In the genomic region with DNA sequence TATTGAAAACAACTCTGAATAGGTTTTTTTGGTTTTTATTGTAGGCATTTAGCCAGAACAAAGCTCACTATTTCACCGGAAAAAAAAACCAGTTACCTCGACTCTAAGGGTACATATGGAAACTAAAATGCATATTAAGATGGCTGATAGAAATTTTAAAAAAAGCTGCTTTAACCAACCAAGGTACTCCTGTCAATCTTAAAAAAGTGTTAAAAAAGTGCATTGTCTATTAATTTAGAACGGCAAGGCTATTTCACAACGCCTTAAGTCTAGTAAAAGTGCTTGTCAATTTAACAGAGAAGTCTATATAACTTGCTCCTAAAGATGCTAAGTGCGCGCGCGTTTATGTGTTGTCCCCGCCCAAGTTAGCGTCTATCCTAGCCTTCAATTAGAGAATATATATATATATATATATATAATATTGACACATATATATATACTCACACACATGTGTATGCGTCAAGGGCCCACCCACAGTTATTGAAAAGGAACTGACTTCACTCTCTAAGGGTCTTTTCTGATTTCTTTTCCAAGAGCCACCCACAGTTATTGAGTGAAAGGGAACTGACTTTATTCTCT, we compare ENCODE assay signal across 8 cellular contexts. TPM values are rescaled to one million over a fixed set of nuclear protein-coding genes. Genes with fewer than 3 reads are reported as not detected.
DNase-seq lines count a peak whose midpoint lies in the region; ATAC-seq, FAIRE-seq and TF ChIP-seq lines count a peak whose summit lies in the region.

No MANE protein-coding gene starts in this region.

- H3K4me2 ChIP-seq in DOHH2 (ENCODE audit: low read length), result peak overlapping the region; percentile 84
- H3K4me2 ChIP-seq in neural progenitor cell, result peak overlapping the region; percentile 81

- TF ChIP-seq CTCF in DOHH2 (IDR thresholded peaks at IDR 0.05; ENCODE audit: low read depth, low read length, poor library complexity, severe bottlenecking), result no peak
- no peak for TF ChIP-seq CTCF in neural progenitor cell (IDR thresholded peaks at IDR 0.05)

- no peaks in the 10 kb centered on the region for H3K27me3 Mint-ChIP-seq in dendritic cell treated with granulocyte-macrophage colony-stimulating factor and Interleukin-4, amounts not matched to agents 40 ng/mL and 50 ng/mL, for 4 days
- H3K27me3 Mint-ChIP-seq in neural progenitor cell (ENCODE audit: insufficient read depth, low read depth), result no peaks in the 10 kb centered on the region

- H3K27me3 ChIP-seq in DOHH2 (ENCODE audit: control insufficient read depth, low read length), result no peaks in the 10 kb centered on the region
- H3K27me3 ChIP-seq in MG63, result no peaks in the 10 kb centered on the region
- H3K27me3 ChIP-seq in neural progenitor cell, result no peaks in the 10 kb centered on the region

- H2AFZ ChIP-seq in neural progenitor cell (replicated peaks), result peak overlapping the region; percentile 91

- peaks cover 14% of the 10 kb centered on the region for H3K4me1 Mint-ChIP-seq in dendritic cell treated with granulocyte-macrophage colony-stimulating factor and Interleukin-4, amounts not matched to agents 40 ng/mL and 50 ng/mL, for 4 days (ENCODE audit: low read depth)
- H3K4me1 Mint-ChIP-seq in neural progenitor cell, result peaks cover 22% of the 10 kb centered on the region

- H3K4me3 Mint-ChIP-seq in dendritic cell treated with granulocyte-macrophage colony-stimulating factor and Interleukin-4, amounts not matched to agents 40 ng/mL and 50 ng/mL, for 4 days, result peak overlapping the region; percentile 91
- H3K4me3 Mint-ChIP-seq in neural progenitor cell, result peak overlapping the region; percentile 96

- no peak for ATAC-seq in HG02884 (IDR thresholded peaks at IDR 0.05; ENCODE audit: unreplicated experiment)
- no peak for ATAC-seq in GM18870 (IDR thresholded peaks at IDR 0.05; ENCODE audit: unreplicated experiment)

- peaks cover 59% of the 10 kb centered on the region for H3K79me2 ChIP-seq in DOHH2 (ENCODE audit: control insufficient read depth, low read length)
- peaks cover 59% of the 10 kb centered on the region for H3K79me2 ChIP-seq in neural progenitor cell (ENCODE audit: low read depth)

- FAIRE-seq in urothelium cell line (lab: Jason Lieb, UNC), result no peak

- intact Hi-C loops in dendritic cell treated with granulocyte-macrophage colony-stimulating factor and Interleukin-4, amounts not matched to agents 40 ng/mL and 50 ng/mL, for 4 days (cut with micrococcal nuclease), result no loop called here

- H3K9me3 ChIP-seq in DOHH2 (ENCODE audit: control insufficient read depth, insufficient read depth, low read length), result no peaks in the 10 kb centered on the region
- no peaks in the 10 kb centered on the region for H3K9me3 ChIP-seq in MG63
- no peaks in the 10 kb centered on the region for H3K9me3 ChIP-seq in neural progenitor cell (ENCODE audit: low read depth)

- peak overlapping the region; percentile 92 for H3K27ac Mint-ChIP-seq in dendritic cell treated with granulocyte-macrophage colony-stimulating factor and Interleukin-4, amounts not matched to agents 40 ng/mL and 50 ng/mL, for 4 days
- H3K27ac Mint-ChIP-seq in neural progenitor cell, result peak overlapping the region; percentile 94

- peak overlapping the region; percentile 85 for H3K9ac ChIP-seq in neural progenitor cell

- no peaks in the 10 kb centered on the region for H3K9me2 ChIP-seq in DOHH2 (replicated peaks; ENCODE audit: control insufficient read depth, low read length)

- H3F3A ChIP-seq in DOHH2 (ENCODE audit: control insufficient read depth, insufficient read depth) (no peaks in the 10 kb centered on the region), neural progenitor cell (ENCODE audit: low read depth) (no peaks in the 10 kb centered on the region)

- H3K27ac ChIP-seq in DOHH2 (ENCODE audit: low read depth, low read length) (peak overlapping the region; percentile 77), neural progenitor cell (no peak overlapping the region)

- H4K20me1 ChIP-seq in DOHH2 (ENCODE audit: control insufficient read depth, insufficient read depth, low read depth, low read length) (0 out of 2 replicates have a peak, but pooled peaks cover 2% of the 10 kb centered on the region), neural progenitor cell (ENCODE audit: low read depth) (peaks cover 20% of the 10 kb centered on the region)

- no peaks in the 10 kb centered on the region for H3K9me3 Mint-ChIP-seq in dendritic cell treated with granulocyte-macrophage colony-stimulating factor and Interleukin-4, amounts not matched to agents 40 ng/mL and 50 ng/mL, for 4 days
- no peaks in the 10 kb centered on the region for H3K9me3 Mint-ChIP-seq in neural progenitor cell

- peaks cover 10% of the 10 kb centered on the region for H3K36me3 Mint-ChIP-seq in dendritic cell treated with granulocyte-macrophage colony-stimulating factor and Interleukin-4, amounts not matched to agents 40 ng/mL and 50 ng/mL, for 4 days (ENCODE audit: low read depth)
- H3K36me3 Mint-ChIP-seq in neural progenitor cell, result peaks cover 18% of the 10 kb centered on the region

- H3K4me1 ChIP-seq in DOHH2 (ENCODE audit: control insufficient read depth, low read length) (peaks cover 25% of the 10 kb centered on the region), neural progenitor cell (peaks cover 33% of the 10 kb centered on the region)

- peaks cover 54% of the 10 kb centered on the region for H3K36me3 ChIP-seq in DOHH2 (ENCODE audit: control insufficient read depth, low read length)
- H3K36me3 ChIP-seq in MG63, result peaks cover 36% of the 10 kb centered on the region
- H3K36me3 ChIP-seq in neural progenitor cell, result peaks cover 10% of the 10 kb centered on the region

- H3K4me3 ChIP-seq in DOHH2 (ENCODE audit: low read length), result peak overlapping the region; percentile 93
- peak overlapping the region; percentile 98 for H3K4me3 ChIP-seq in MG63
- H3K4me3 ChIP-seq in neural progenitor cell, result peak overlapping the region; percentile 93

- DNase-seq in MG63 (no peak), neural progenitor cell (ENCODE audit: low spot score) (no peak), urothelium cell line (ENCODE audit: low spot score) (no peak), KG1 (lab: John Stamatoyannopoulos, UW) (no peak)

RNA-seq across cellular contexts. Expression of a gene that starts 0.9 kb away (rescaled TPM):
- total RNA-seq in MG63 (2014; rRNA removed; shearing (Covaris generic); ENCODE audit: low replicate concordance), result 18.7 and 36.6 TPM in 2 replicates
- total RNA-seq in neural progenitor cell (ENCODE audit: low replicate concordance), result 95.5 and 146 TPM in 2 replicates

RNA-seq across cellular contexts. Expression of a gene that starts 55.6 kb away (rescaled TPM):
- total RNA-seq in MG63 (2014; rRNA removed; shearing (Covaris generic); ENCODE audit: low replicate concordance), result 4.6 and 5.1 TPM in 2 replicates
- 13.9 and 21.9 TPM in 2 replicates for total RNA-seq in neural progenitor cell (ENCODE audit: low replicate concordance)
